19 cellular contexts compared by ENCODE assay signal in genomic region chr15:27249723-27250160, GRCh38.
"Had no signal": no experiment of that assay in that cellular context is flagged by ENCODE, and none has a peak within 500 bp of the region (broad histone marks: within the 10 kb centered on the region; RNA-seq: fewer than 3 reads in every experiment).

No MANE protein-coding gene starts in this region.

- H3K27ac ChIP-seq: brain microvascular endothelial cell, cardiac muscle cell, KMS-11, Peyer's patch, SJSA1 had no signal

- H3K4me3 ChIP-seq: cardiac muscle cell, Peyer's patch, SJSA1 had no signal

- H3K27me3 ChIP-seq: brain microvascular endothelial cell, cardiac muscle cell, Peyer's patch, SJSA1 had no signal

- H3K4me1 ChIP-seq: Peyer's patch, SJSA1 had no signal

- H3K4me2 ChIP-seq: KMS-11 had no signal

- DNase-seq: activated CD4-positive, alpha-beta memory T cell treated with anti-CD3 and anti-CD28 coated beads for 36 hours; activated CD4-positive, alpha-beta T cell treated with anti-CD3 and anti-CD28 coated beads, Interleukin-2, amount 10 ng/mL, durations not matched to agents 7 days and 5 days; activated CD4-positive, CD25-positive, alpha-beta regulatory T cell; activated CD8-positive, alpha-beta memory T cell treated with anti-CD3 and anti-CD28 coated beads for 24 hours; activated gamma-delta T cell; activated naive CD4-positive, alpha-beta T cell treated with anti-CD3 and anti-CD28 coated beads, Interleukin-2, amount 10 ng/mL, durations not matched to agents 7 days and 5 days; activated naive CD8-positive, alpha-beta T cell treated with anti-CD3 and anti-CD28 coated beads for 36 hours; activated T-cell treated with anti-CD3 and anti-CD28 coated beads, Interleukin-2, amount 50 U/mL, for 4 hours; brain microvascular endothelial cell; NCI-H1694; NCI-H2107; NCI-H446; Peyer's patch; T-cell; T-helper 2 cell; T1000 had no signal

- H3K36me3 ChIP-seq: brain microvascular endothelial cell, cardiac muscle cell, Peyer's patch, SJSA1 had no signal

- H3K4me3 Mint-ChIP-seq: activated CD4-positive, alpha-beta memory T cell treated with anti-CD3 and anti-CD28 coated beads for 36 hours; activated CD4-positive, alpha-beta T cell treated with anti-CD3 and anti-CD28 coated beads, Interleukin-2, amount 10 ng/mL, durations not matched to agents 7 days and 5 days; activated naive CD4-positive, alpha-beta T cell treated with anti-CD3 and anti-CD28 coated beads, Interleukin-2, amount 10 ng/mL, durations not matched to agents 7 days and 5 days; activated naive CD8-positive, alpha-beta T cell treated with anti-CD3 and anti-CD28 coated beads for 36 hours; activated T-cell treated with anti-CD3 and anti-CD28 coated beads, Interleukin-2, amount 50 U/mL, for 4 hours; T-cell had no signal

- H3K27ac Mint-ChIP-seq: activated CD4-positive, alpha-beta memory T cell treated with anti-CD3 and anti-CD28 coated beads for 36 hours; activated CD4-positive, alpha-beta T cell treated with anti-CD3 and anti-CD28 coated beads, Interleukin-2, amount 10 ng/mL, durations not matched to agents 7 days and 5 days; activated naive CD4-positive, alpha-beta T cell treated with anti-CD3 and anti-CD28 coated beads, Interleukin-2, amount 10 ng/mL, durations not matched to agents 7 days and 5 days; activated naive CD8-positive, alpha-beta T cell treated with anti-CD3 and anti-CD28 coated beads for 36 hours; T-cell had no signal

- H3K9me3 Mint-ChIP-seq: activated naive CD8-positive, alpha-beta T cell treated with anti-CD3 and anti-CD28 coated beads for 36 hours; activated T-cell treated with anti-CD3 and anti-CD28 coated beads, Interleukin-2, amount 50 U/mL, for 4 hours had no signal

- H3K27me3 Mint-ChIP-seq: activated CD4-positive, alpha-beta memory T cell treated with anti-CD3 and anti-CD28 coated beads for 36 hours; activated CD4-positive, alpha-beta T cell treated with anti-CD3 and anti-CD28 coated beads, Interleukin-2, amount 10 ng/mL, durations not matched to agents 7 days and 5 days; activated naive CD4-positive, alpha-beta T cell treated with anti-CD3 and anti-CD28 coated beads, Interleukin-2, amount 10 ng/mL, durations not matched to agents 7 days and 5 days; activated naive CD8-positive, alpha-beta T cell treated with anti-CD3 and anti-CD28 coated beads for 36 hours; T-cell had no signal

- H3K36me3 Mint-ChIP-seq: activated CD4-positive, alpha-beta memory T cell treated with anti-CD3 and anti-CD28 coated beads for 36 hours; activated naive CD4-positive, alpha-beta T cell treated with anti-CD3 and anti-CD28 coated beads, Interleukin-2, amount 10 ng/mL, durations not matched to agents 7 days and 5 days; activated naive CD8-positive, alpha-beta T cell treated with anti-CD3 and anti-CD28 coated beads for 36 hours; T-cell had no signal

- H3K9me3 ChIP-seq: Peyer's patch, SJSA1 had no signal

- H3K4me1 Mint-ChIP-seq: activated CD4-positive, alpha-beta T cell treated with anti-CD3 and anti-CD28 coated beads, Interleukin-2, amount 10 ng/mL, durations not matched to agents 7 days and 5 days; activated naive CD4-positive, alpha-beta T cell treated with anti-CD3 and anti-CD28 coated beads, Interleukin-2, amount 10 ng/mL, durations not matched to agents 7 days and 5 days; activated naive CD8-positive, alpha-beta T cell treated with anti-CD3 and anti-CD28 coated beads for 36 hours; T-cell had no signal

- H3K9ac ChIP-seq: KMS-11 had no signal
